ENCODE assay signal across 1 cellular context in the genomic region with DNA sequence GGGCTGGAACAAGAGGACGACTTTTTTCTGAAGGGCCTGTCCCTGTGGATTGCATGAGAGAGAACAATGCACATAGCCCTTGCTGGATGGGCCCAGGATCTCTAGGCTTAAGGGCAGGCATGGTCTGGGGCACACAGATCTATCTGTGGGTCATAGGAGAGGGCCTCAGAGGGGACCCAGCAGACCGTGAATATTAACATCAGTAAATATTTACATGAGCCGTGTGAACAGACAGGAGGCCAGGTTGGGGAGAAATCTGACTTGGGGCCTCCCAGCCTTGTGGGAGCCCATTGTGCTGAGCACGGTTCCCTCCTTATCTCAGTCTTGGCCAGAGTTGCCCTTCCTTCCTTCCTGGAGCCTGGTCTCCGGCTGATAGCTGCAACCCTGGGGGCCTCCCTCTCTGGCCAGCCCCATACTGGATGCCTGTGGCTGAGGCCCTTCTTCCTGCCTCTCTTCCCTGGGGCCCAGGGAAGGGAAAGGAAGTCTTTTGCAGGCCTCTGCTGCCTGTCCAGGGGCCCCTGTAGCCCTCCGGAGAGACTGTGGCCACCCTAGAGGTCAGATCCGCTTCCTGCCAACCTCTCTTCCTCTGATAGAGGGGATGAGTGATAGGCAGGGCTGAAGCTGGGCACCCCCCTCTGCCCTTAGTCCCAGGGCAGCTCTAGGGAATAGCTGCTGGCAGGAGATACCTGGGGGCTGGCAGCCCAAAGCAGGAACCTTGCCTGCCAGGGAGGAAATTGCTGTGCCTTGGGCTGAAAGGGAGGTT.
A peak's percentile ranks its signal among the peaks of the same experiment; 100 is the strongest.
TF ChIP-seq lines count a peak whose summit lies in the region.

No MANE protein-coding gene starts in this region.

TF ChIP-seq in K562, 482 proteins besides CTCF, POLR2A, EP300 and RAD21 (continued from another document and continues in another):
- TF ChIP-seq, protein P1, sequence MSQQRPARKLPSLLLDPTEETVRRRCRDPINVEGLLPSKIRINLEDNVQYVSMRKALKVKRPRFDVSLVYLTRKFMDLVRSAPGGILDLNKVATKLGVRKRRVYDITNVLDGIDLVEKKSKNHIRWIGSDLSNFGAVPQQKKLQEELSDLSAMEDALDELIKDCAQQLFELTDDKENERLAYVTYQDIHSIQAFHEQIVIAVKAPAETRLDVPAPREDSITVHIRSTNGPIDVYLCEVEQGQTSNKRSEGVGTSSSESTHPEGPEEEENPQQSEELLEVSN (IDR thresholded peaks at IDR 0.05; ENCODE audit: borderline replicate concordance in 1 of 2, extremely low read depth in 1 of 2, insufficient read depth in 1 of 2, insufficient read length in 1 of 2, low read depth in 1 of 2, low read length in 1 of 2, poor library complexity in 1 of 2, severe bottlenecking in 1 of 2): peak in 1 of 2 experiments; percentile 24
- no peak for TF ChIP-seq CREB1 (IDR thresholded peaks at IDR 0.05)
- no peak for TF ChIP-seq CREB1 (CRISPR knock-in tag; IDR thresholded peaks at IDR 0.05)
- peak; percentile 37; the same call in 1 of the 2 replicates for TF ChIP-seq RB1 (IDR thresholded peaks at IDR 0.05; ENCODE audit: low read depth)
- no peak for TF ChIP-seq ZNF780A (CRISPR knock-in tag; IDR thresholded peaks at IDR 0.05)
- TF ChIP-seq, protein P2, sequence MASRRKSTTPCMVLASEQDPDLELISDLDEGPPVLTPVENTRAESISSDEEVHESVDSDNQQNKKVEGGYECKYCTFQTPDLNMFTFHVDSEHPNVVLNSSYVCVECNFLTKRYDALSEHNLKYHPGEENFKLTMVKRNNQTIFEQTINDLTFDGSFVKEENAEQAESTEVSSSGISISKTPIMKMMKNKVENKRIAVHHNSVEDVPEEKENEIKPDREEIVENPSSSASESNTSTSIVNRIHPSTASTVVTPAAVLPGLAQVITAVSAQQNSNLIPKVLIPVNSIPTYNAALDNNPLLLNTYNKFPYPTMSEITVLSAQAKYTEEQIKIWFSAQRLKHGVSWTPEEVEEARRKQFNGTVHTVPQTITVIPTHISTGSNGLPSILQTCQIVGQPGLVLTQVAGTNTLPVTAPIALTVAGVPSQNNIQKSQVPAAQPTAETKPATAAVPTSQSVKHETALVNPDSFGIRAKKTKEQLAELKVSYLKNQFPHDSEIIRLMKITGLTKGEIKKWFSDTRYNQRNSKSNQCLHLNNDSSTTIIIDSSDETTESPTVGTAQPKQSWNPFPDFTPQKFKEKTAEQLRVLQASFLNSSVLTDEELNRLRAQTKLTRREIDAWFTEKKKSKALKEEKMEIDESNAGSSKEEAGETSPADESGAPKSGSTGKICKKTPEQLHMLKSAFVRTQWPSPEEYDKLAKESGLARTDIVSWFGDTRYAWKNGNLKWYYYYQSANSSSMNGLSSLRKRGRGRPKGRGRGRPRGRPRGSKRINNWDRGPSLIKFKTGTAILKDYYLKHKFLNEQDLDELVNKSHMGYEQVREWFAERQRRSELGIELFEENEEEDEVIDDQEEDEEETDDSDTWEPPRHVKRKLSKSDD (conservative IDR thresholded peaks at IDR 0.05; ENCODE audit: low read length): no peak
- TF ChIP-seq CBX5 (IDR thresholded peaks at IDR 0.05; ENCODE audit: borderline replicate concordance, low read depth): no peak
- no peak for TF ChIP-seq DACH1 (IDR thresholded peaks at IDR 0.05; ENCODE audit: partially characterized antibody)
- TF ChIP-seq, protein P3, sequence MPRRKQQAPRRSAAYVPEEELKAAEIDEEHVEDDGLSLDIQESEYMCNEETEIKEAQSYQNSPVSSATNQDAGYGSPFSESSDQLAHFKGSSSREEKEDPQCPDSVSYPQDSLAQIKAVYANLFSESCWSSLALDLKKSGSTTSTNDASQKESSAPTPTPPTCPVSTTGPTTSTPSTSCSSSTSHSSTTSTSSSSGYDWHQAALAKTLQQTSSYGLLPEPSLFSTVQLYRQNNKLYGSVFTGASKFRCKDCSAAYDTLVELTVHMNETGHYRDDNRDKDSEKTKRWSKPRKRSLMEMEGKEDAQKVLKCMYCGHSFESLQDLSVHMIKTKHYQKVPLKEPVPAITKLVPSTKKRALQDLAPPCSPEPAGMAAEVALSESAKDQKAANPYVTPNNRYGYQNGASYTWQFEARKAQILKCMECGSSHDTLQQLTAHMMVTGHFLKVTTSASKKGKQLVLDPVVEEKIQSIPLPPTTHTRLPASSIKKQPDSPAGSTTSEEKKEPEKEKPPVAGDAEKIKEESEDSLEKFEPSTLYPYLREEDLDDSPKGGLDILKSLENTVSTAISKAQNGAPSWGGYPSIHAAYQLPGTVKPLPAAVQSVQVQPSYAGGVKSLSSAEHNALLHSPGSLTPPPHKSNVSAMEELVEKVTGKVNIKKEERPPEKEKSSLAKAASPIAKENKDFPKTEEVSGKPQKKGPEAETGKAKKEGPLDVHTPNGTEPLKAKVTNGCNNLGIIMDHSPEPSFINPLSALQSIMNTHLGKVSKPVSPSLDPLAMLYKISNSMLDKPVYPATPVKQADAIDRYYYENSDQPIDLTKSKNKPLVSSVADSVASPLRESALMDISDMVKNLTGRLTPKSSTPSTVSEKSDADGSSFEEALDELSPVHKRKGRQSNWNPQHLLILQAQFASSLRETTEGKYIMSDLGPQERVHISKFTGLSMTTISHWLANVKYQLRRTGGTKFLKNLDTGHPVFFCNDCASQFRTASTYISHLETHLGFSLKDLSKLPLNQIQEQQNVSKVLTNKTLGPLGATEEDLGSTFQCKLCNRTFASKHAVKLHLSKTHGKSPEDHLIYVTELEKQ (CRISPR knock-in tag; IDR thresholded peaks at IDR 0.05): no peak
- no peak for TF ChIP-seq ZNF24 (IDR thresholded peaks at IDR 0.05)
- TF ChIP-seq, protein P4, sequence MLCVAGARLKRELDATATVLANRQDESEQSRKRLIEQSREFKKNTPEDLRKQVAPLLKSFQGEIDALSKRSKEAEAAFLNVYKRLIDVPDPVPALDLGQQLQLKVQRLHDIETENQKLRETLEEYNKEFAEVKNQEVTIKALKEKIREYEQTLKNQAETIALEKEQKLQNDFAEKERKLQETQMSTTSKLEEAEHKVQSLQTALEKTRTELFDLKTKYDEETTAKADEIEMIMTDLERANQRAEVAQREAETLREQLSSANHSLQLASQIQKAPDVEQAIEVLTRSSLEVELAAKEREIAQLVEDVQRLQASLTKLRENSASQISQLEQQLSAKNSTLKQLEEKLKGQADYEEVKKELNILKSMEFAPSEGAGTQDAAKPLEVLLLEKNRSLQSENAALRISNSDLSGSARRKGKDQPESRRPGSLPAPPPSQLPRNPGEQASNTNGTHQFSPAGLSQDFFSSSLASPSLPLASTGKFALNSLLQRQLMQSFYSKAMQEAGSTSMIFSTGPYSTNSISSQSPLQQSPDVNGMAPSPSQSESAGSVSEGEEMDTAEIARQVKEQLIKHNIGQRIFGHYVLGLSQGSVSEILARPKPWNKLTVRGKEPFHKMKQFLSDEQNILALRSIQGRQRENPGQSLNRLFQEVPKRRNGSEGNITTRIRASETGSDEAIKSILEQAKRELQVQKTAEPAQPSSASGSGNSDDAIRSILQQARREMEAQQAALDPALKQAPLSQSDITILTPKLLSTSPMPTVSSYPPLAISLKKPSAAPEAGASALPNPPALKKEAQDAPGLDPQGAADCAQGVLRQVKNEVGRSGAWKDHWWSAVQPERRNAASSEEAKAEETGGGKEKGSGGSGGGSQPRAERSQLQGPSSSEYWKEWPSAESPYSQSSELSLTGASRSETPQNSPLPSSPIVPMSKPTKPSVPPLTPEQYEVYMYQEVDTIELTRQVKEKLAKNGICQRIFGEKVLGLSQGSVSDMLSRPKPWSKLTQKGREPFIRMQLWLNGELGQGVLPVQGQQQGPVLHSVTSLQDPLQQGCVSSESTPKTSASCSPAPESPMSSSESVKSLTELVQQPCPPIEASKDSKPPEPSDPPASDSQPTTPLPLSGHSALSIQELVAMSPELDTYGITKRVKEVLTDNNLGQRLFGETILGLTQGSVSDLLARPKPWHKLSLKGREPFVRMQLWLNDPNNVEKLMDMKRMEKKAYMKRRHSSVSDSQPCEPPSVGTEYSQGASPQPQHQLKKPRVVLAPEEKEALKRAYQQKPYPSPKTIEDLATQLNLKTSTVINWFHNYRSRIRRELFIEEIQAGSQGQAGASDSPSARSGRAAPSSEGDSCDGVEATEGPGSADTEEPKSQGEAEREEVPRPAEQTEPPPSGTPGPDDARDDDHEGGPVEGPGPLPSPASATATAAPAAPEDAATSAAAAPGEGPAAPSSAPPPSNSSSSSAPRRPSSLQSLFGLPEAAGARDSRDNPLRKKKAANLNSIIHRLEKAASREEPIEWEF (CRISPR knock-in tag; IDR thresholded peaks at IDR 0.05): no peak
- TF ChIP-seq ZNF217 (CRISPR knock-in tag; IDR thresholded peaks at IDR 0.05): no peak
- TF ChIP-seq EGR1 (conservative IDR thresholded peaks at IDR 0.05): no peak
- no peak for TF ChIP-seq ZNF232 (CRISPR knock-in tag; IDR thresholded peaks at IDR 0.05)
- TF ChIP-seq CCAR2 (IDR thresholded peaks at IDR 0.05; ENCODE audit: low read depth, low read length): no peak
- TF ChIP-seq ZFP30 (CRISPR knock-in tag; IDR thresholded peaks at IDR 0.05; ENCODE audit: borderline replicate concordance): no peak
- TF ChIP-seq, protein P5, sequence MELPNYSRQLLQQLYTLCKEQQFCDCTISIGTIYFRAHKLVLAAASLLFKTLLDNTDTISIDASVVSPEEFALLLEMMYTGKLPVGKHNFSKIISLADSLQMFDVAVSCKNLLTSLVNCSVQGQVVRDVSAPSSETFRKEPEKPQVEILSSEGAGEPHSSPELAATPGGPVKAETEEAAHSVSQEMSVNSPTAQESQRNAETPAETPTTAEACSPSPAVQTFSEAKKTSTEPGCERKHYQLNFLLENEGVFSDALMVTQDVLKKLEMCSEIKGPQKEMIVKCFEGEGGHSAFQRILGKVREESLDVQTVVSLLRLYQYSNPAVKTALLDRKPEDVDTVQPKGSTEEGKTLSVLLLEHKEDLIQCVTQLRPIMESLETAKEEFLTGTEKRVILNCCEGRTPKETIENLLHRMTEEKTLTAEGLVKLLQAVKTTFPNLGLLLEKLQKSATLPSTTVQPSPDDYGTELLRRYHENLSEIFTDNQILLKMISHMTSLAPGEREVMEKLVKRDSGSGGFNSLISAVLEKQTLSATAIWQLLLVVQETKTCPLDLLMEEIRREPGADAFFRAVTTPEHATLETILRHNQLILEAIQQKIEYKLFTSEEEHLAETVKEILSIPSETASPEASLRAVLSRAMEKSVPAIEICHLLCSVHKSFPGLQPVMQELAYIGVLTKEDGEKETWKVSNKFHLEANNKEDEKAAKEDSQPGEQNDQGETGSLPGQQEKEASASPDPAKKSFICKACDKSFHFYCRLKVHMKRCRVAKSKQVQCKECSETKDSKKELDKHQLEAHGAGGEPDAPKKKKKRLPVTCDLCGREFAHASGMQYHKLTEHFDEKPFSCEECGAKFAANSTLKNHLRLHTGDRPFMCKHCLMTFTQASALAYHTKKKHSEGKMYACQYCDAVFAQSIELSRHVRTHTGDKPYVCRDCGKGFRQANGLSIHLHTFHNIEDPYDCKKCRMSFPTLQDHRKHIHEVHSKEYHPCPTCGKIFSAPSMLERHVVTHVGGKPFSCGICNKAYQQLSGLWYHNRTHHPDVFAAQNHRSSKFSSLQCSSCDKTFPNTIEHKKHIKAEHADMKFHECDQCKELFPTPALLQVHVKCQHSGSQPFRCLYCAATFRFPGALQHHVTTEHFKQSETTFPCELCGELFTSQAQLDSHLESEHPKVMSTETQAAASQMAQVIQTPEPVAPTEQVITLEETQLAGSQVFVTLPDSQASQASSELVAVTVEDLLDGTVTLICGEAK (IDR thresholded peaks at IDR 0.05): no peak
- TF ChIP-seq, protein P5 (CRISPR knock-in tag; IDR thresholded peaks at IDR 0.05): no peak
- no peak for TF ChIP-seq SMARCA5 (IDR thresholded peaks at IDR 0.05)
- TF ChIP-seq, protein P6, sequence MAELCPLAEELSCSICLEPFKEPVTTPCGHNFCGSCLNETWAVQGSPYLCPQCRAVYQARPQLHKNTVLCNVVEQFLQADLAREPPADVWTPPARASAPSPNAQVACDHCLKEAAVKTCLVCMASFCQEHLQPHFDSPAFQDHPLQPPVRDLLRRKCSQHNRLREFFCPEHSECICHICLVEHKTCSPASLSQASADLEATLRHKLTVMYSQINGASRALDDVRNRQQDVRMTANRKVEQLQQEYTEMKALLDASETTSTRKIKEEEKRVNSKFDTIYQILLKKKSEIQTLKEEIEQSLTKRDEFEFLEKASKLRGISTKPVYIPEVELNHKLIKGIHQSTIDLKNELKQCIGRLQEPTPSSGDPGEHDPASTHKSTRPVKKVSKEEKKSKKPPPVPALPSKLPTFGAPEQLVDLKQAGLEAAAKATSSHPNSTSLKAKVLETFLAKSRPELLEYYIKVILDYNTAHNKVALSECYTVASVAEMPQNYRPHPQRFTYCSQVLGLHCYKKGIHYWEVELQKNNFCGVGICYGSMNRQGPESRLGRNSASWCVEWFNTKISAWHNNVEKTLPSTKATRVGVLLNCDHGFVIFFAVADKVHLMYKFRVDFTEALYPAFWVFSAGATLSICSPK (IDR thresholded peaks at IDR 0.05; ENCODE audit: borderline replicate concordance): no peak
- TF ChIP-seq SMC3 (conservative IDR thresholded peaks at IDR 0.05; ENCODE audit: insufficient read depth, low read depth, low read length): no peak
- no peak for TF ChIP-seq MAFF (IDR thresholded peaks at IDR 0.05; ENCODE audit: low read length)
- TF ChIP-seq GABPB1 (CRISPR knock-in tag; IDR thresholded peaks at IDR 0.05): no peak
- TF ChIP-seq CTBP1 (IDR thresholded peaks at IDR 0.05; ENCODE audit: borderline replicate concordance): peak; percentile 28; the same call in 1 of the 2 replicates
- no peak; the same call in 1 of the 2 replicates for TF ChIP-seq ZNF239 (CRISPR knock-in tag; IDR thresholded peaks at IDR 0.05)
- no peak for TF ChIP-seq HNRNPK (IDR thresholded peaks at IDR 0.05; ENCODE audit: low read depth, low read length, poor library complexity, severe bottlenecking)
- TF ChIP-seq MTA2 (IDR thresholded peaks at IDR 0.05; ENCODE audit: low read depth): peak; percentile 53
- no peak for TF ChIP-seq MCM3 (IDR thresholded peaks at IDR 0.05)
